ENCODE assay signal across 1 cellular context in the genomic region with DNA sequence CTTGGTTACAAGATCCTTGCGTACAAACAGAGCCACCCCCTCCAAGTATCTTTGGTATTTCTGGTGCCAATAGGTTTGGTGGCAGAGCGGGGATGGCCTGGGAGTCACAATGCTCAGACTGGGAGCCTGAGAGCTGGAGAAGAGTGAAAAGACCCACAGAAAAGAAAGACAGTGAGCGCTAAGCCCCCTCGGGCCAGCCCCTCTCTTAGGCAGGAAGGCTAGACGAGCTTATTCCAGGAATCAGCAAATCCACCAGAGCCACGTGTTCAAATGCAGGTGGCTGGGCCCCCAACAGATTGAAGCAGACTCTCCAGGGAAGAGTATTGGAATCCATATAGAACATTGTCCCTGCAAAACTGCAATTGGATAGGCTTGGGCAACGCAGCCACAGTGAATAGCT.
TF ChIP-seq lines count a peak whose summit lies in the region.

No MANE protein-coding gene starts in this region.

TF ChIP-seq in HepG2, 621 proteins besides CTCF, POLR2A, EP300 and RAD21:
- TF ChIP-seq, protein P1, sequence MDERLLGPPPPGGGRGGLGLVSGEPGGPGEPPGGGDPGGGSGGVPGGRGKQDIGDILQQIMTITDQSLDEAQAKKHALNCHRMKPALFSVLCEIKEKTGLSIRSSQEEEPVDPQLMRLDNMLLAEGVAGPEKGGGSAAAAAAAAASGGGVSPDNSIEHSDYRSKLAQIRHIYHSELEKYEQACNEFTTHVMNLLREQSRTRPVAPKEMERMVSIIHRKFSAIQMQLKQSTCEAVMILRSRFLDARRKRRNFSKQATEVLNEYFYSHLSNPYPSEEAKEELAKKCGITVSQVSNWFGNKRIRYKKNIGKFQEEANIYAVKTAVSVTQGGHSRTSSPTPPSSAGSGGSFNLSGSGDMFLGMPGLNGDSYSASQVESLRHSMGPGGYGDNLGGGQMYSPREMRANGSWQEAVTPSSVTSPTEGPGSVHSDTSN (CRISPR knock-in tag; IDR thresholded peaks at IDR 0.05), result no peak
- TF ChIP-seq, protein P2, sequence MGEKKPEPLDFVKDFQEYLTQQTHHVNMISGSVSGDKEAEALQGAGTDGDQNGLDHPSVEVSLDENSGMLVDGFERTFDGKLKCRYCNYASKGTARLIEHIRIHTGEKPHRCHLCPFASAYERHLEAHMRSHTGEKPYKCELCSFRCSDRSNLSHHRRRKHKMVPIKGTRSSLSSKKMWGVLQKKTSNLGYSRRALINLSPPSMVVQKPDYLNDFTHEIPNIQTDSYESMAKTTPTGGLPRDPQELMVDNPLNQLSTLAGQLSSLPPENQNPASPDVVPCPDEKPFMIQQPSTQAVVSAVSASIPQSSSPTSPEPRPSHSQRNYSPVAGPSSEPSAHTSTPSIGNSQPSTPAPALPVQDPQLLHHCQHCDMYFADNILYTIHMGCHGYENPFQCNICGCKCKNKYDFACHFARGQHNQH (CRISPR knock-in tag; IDR thresholded peaks at IDR 0.05), result no peak
- TF ChIP-seq, protein P3, sequence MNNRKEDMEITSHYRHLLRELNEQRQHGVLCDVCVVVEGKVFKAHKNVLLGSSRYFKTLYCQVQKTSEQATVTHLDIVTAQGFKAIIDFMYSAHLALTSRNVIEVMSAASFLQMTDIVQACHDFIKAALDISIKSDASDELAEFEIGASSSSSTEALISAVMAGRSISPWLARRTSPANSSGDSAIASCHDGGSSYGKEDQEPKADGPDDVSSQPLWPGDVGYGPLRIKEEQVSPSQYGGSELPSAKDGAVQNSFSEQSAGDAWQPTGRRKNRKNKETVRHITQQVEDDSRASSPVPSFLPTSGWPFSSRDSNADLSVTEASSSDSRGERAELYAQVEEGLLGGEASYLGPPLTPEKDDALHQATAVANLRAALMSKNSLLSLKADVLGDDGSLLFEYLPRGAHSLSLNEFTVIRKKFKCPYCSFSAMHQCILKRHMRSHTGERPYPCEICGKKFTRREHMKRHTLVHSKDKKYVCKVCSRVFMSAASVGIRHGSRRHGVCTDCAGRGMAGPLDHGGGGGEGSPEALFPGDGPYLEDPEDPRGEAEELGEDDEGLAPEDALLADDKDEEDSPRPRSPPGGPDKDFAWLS (CRISPR knock-in tag; IDR thresholded peaks at IDR 0.05; ENCODE audit: borderline replicate concordance), result no peak
- TF ChIP-seq, protein P4, sequence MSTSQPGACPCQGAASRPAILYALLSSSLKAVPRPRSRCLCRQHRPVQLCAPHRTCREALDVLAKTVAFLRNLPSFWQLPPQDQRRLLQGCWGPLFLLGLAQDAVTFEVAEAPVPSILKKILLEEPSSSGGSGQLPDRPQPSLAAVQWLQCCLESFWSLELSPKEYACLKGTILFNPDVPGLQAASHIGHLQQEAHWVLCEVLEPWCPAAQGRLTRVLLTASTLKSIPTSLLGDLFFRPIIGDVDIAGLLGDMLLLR (CRISPR knock-in tag; IDR thresholded peaks at IDR 0.05), result no peak
- TF ChIP-seq ZNF143 (CRISPR knock-in tag; IDR thresholded peaks at IDR 0.05) (no peak), ZNF546 (CRISPR knock-in tag; conservative IDR thresholded peaks at IDR 0.05) (no peak)
